27 cellular contexts compared by ENCODE assay signal in genomic region chr5:151180291-151180690, GRCh38. TPM values are rescaled to one million over a fixed set of nuclear protein-coding genes. Genes with fewer than 3 reads are reported as not detected.
DNase-seq lines count a peak whose midpoint lies in the region; ATAC-seq and TF ChIP-seq lines count a peak whose summit lies in the region.
"Had no signal": no experiment of that assay in that cellular context is flagged by ENCODE, and none has a peak within 500 bp of the region (broad histone marks: within the 10 kb centered on the region; RNA-seq: fewer than 3 reads in every experiment).

No MANE protein-coding gene starts in this region.

- intact Hi-C loops in CD4-positive, alpha-beta T cell (cut with DNase I, micrococcal nuclease), result no loop called here

- peak overlapping the region; percentile 27 for H3K27ac Mint-ChIP-seq in CD4-positive, alpha-beta T cell
- peak overlapping the region; percentile 69 for H3K27ac Mint-ChIP-seq in central memory CD8-positive, alpha-beta T cell (ENCODE audit: low read depth)
- H3K27ac Mint-ChIP-seq: activated CD4-positive, alpha-beta T cell treated with anti-CD3 and anti-CD28 coated beads, Interleukin-2, amount 10 ng/mL, durations not matched to agents 24 days and 14 days; type B pancreatic cell had no signal

- peaks cover 17% of the 10 kb centered on the region for H3K4me1 Mint-ChIP-seq in CD4-positive, alpha-beta T cell (ENCODE audit: low read depth)
- H3K4me1 Mint-ChIP-seq in central memory CD8-positive, alpha-beta T cell, result peaks cover 5% of the 10 kb centered on the region

- ATAC-seq in CD4-positive, alpha-beta T cell (ENCODE audit: poor library complexity), result no peak
- ATAC-seq in central memory CD8-positive, alpha-beta T cell (replicated peaks; ENCODE audit: extremely low read depth, poor library complexity, severe bottlenecking), result no peak
- ATAC-seq: left cardiac atrium, pancreas had no signal

- H3K36me3 Mint-ChIP-seq in CD4-positive, alpha-beta T cell (ENCODE audit: low read depth), result peaks cover 74% of the 10 kb centered on the region
- peaks cover 17% of the 10 kb centered on the region for H3K36me3 Mint-ChIP-seq in central memory CD8-positive, alpha-beta T cell (ENCODE audit: insufficient read depth)
- H3K36me3 Mint-ChIP-seq: type B pancreatic cell had no signal

- no peaks in the 10 kb centered on the region for H3K9me3 Mint-ChIP-seq in CD4-positive, alpha-beta T cell
- no peaks in the 10 kb centered on the region for H3K9me3 Mint-ChIP-seq in central memory CD8-positive, alpha-beta T cell
- H3K9me3 Mint-ChIP-seq: activated naive CD4-positive, alpha-beta T cell treated with anti-CD3 and anti-CD28 coated beads, Interleukin-2, amount 50 U/mL, for 24 hours; type B pancreatic cell had no signal

- no peaks in the 10 kb centered on the region for H3K27me3 ChIP-seq in CD4-positive, alpha-beta T cell (ENCODE audit: control insufficient read depth, insufficient read depth, low read length)
- H3K27me3 ChIP-seq: ascending aorta, cardiac muscle cell, colonic mucosa, pancreas, right atrium auricular region had no signal

- no peak for DNase-seq in CD4-positive, alpha-beta T cell
- DNase-seq in HEK293T (ENCODE audit: extremely low spot score) (peak; percentile 2), NCI-H2171 (lab: John Stamatoyannopoulos, UW) (no peak), DMS 273 (lab: John Stamatoyannopoulos, UW; ENCODE audit: unreplicated experiment) (no peak), D341Med (ENCODE audit: low spot score) (no peak), NCI-H345 treated with DMSO at 0.1 percent for 48 hours (lab: John Stamatoyannopoulos, UW; ENCODE audit: unreplicated experiment) (no peak)
- DNase-seq in central memory CD8-positive, alpha-beta T cell (ENCODE audit: low spot score in 2 of 2), result no peak
- peak; percentile 12 for DNase-seq in stimulated activated CD8-positive, alpha-beta memory T cell treated with anti-CD3 and anti-CD28 coated beads, Interleukin-4, amount 100 ng/mL, for 48 hours
- DNase-seq: ACHN; activated CD4-positive, alpha-beta T cell treated with anti-CD3 and anti-CD28 coated beads, Interleukin-2, amount 10 ng/mL, durations not matched to agents 24 days and 14 days; colonic mucosa; COR-L47; effector memory CD4-positive, alpha-beta T cell; hypothalamus; IMR-90; left cardiac atrium; mammary epithelial cell; NCI-H1694 treated with DMSO at 0.1 percent for 48 hours; NCI-H510A; pancreas; stimulated activated CD4-positive, alpha-beta T cell treated with anti-CD3 and anti-CD28 coated beads, Interleukin-2, amount 100 ng/mL, for 24 hours; substantia nigra had no signal

- no peaks in the 10 kb centered on the region for H3K9me3 ChIP-seq in CD4-positive, alpha-beta T cell (ENCODE audit: control insufficient read depth, low read length)
- H3K9me3 ChIP-seq: ascending aorta, colonic mucosa, pancreas, right atrium auricular region had no signal

- POLR2A ChIA-PET in CD4-positive, alpha-beta T cell (lab: Charles Lee), result no interaction called here
- POLR2A ChIA-PET in HEK293T (lab: Yijun Ruan, JAX), result no interaction called here

- no peak overlapping the region for H3K4me3 Mint-ChIP-seq in CD4-positive, alpha-beta T cell
- H3K4me3 Mint-ChIP-seq in central memory CD8-positive, alpha-beta T cell, result no peak overlapping the region
- H3K4me3 Mint-ChIP-seq: activated CD4-positive, alpha-beta T cell treated with anti-CD3 and anti-CD28 coated beads, Interleukin-2, amount 10 ng/mL, durations not matched to agents 24 days and 14 days; activated naive CD4-positive, alpha-beta T cell treated with anti-CD3 and anti-CD28 coated beads, Interleukin-2, amount 50 U/mL, for 24 hours; type B pancreatic cell had no signal

- TF ChIP-seq CTCF in CD4-positive, alpha-beta T cell (IDR thresholded peaks at IDR 0.05), result no peak

- H3K27ac ChIP-seq in CD4-positive, alpha-beta T cell (ENCODE audit: low read depth, low read length), result no peak overlapping the region
- H3K27ac ChIP-seq: ascending aorta, cardiac muscle cell, colonic mucosa, pancreas, right atrium auricular region had no signal

- CTCF ChIA-PET in CD4-positive, alpha-beta T cell (lab: Charles Lee), result no interaction called here
- CTCF ChIA-PET in HEK293T (lab: Yijun Ruan, JAX), result no interaction called here

- no peaks in the 10 kb centered on the region for H3K27me3 Mint-ChIP-seq in CD4-positive, alpha-beta T cell
- H3K27me3 Mint-ChIP-seq in central memory CD8-positive, alpha-beta T cell, result no peaks in the 10 kb centered on the region
- H3K27me3 Mint-ChIP-seq: activated CD4-positive, alpha-beta T cell treated with anti-CD3 and anti-CD28 coated beads, Interleukin-2, amount 10 ng/mL, durations not matched to agents 24 days and 14 days; activated naive CD4-positive, alpha-beta T cell treated with anti-CD3 and anti-CD28 coated beads, Interleukin-2, amount 50 U/mL, for 24 hours; type B pancreatic cell had no signal

TF ChIP-seq in HEK293T, 16 proteins besides CTCF, POLR2A, EP300 and RAD21:
- TF ChIP-seq BHLHE40 (IDR thresholded peaks at IDR 0.05; ENCODE audit: borderline replicate concordance) (no peak), ELF4 (IDR thresholded peaks at IDR 0.05) (no peak), FOXA1 (IDR thresholded peaks at IDR 0.05) (no peak), SP1 (IDR thresholded peaks at IDR 0.05) (no peak), FOXK2 (IDR thresholded peaks at IDR 0.05) (no peak), HDGF (IDR thresholded peaks at IDR 0.05; ENCODE audit: borderline replicate concordance) (no peak), SUZ12 (IDR thresholded peaks at IDR 0.05) (no peak)

RNA-seq across cellular contexts. Expression of gene ANXA6, which starts 22.7 kb away (rescaled TPM):
- 100 to 1,000 TPM; 108 to 130 TPM for total RNA-seq in CD4-positive, alpha-beta T cell

RNA-seq across cellular contexts. Expression of gene CCDC69, which starts 43.6 kb away (rescaled TPM):
- 10 to 100 TPM; 68.0 to 68.9 TPM for total RNA-seq in CD4-positive, alpha-beta T cell

Comparison
In these comparisons a context has a peak if more than half of its experiments do, and no peak if none do; other contexts are left out.
1. DNase-seq: peak in HEK293T (single experiment) and stimulated activated CD8-positive, alpha-beta memory T cell treated with anti-CD3 and anti-CD28 coated beads, Interleukin-4, amount 100 ng/mL, for 48 hours (single experiment); none in CD4-positive, alpha-beta T cell (0 of 10), central memory CD8-positive, alpha-beta T cell (0 of 2), NCI-H2171 (single experiment), DMS 273 (single experiment), D341Med (single experiment) and NCI-H345 treated with DMSO at 0.1 percent for 48 hours (single experiment).